In genomic region chr4:38868055-38868965, GRCh38 we compare ENCODE assay signal across 8 cellular contexts. TPM values are rescaled to one million over a fixed set of nuclear protein-coding genes. Genes with fewer than 3 reads are reported as not detected.
DNase-seq lines count a peak whose midpoint lies in the region; ATAC-seq and TF ChIP-seq lines count a peak whose summit lies in the region.

No MANE protein-coding gene starts in this region.

- CTCF ChIA-PET in activated CD4-positive, alpha-beta memory T cell treated with anti-CD3 and anti-CD28 coated beads for 36 hours (lab: Charles Lee) = no interaction called here

- H3K79me2 ChIP-seq in trophoblast cell (ENCODE audit: control insufficient read depth, insufficient read depth, low read length, poor library complexity) = peaks cover 8% of the 10 kb centered on the region

- peak overlapping the region; percentile 73 for H3K4me3 Mint-ChIP-seq in activated naive CD4-positive, alpha-beta T cell treated with anti-CD3 and anti-CD28 coated beads, Interleukin-2, amount 50 U/mL, for 24 hours
- peak overlapping the region; percentile 51 for H3K4me3 Mint-ChIP-seq in activated CD4-positive, alpha-beta memory T cell treated with anti-CD3 and anti-CD28 coated beads for 36 hours

- peak overlapping the region; percentile 68 for H2BK5ac ChIP-seq in trophoblast cell (ENCODE audit: low read depth, low read length, poor library complexity)

- no peak for TF ChIP-seq CTCF in heart left ventricle (IDR thresholded peaks at IDR 0.05)

- peaks cover 0 to 55% (median 16%) of the 10 kb centered on the region in 12 donors for H3K4me1 ChIP-seq in heart left ventricle
- H3K4me1 ChIP-seq in trophoblast cell (ENCODE audit: control insufficient read depth in 1 of 2, insufficient read depth in 2 of 2, low read length in 2 of 2) = peaks cover 3% of the 10 kb centered on the region in 2 experiments

- H3K9ac ChIP-seq in trophoblast cell (ENCODE audit: low read length) = peak overlapping the region; percentile 98

- ATAC-seq in activated naive CD4-positive, alpha-beta T cell treated with anti-CD3 and anti-CD28 coated beads, Interleukin-2, amount 50 U/mL, for 72 hours = no peak
- ATAC-seq in heart left ventricle (peak; percentile 38 to 73 (median 70)), GM19467 (IDR thresholded peaks at IDR 0.05; ENCODE audit: unreplicated experiment) (no peak)

- peak overlapping the region; percentile 80 for H2AFZ ChIP-seq in trophoblast cell (ENCODE audit: insufficient read depth, low read length, poor library complexity)

- H3K27me3 Mint-ChIP-seq in activated naive CD4-positive, alpha-beta T cell treated with anti-CD3 and anti-CD28 coated beads, Interleukin-2, amount 50 U/mL, for 24 hours = peaks cover 14% of the 10 kb centered on the region
- H3K27me3 Mint-ChIP-seq in activated CD4-positive, alpha-beta memory T cell treated with anti-CD3 and anti-CD28 coated beads for 36 hours = peaks cover 23% of the 10 kb centered on the region

- peak overlapping the region; percentile 75 for H2BK120ac ChIP-seq in trophoblast cell (ENCODE audit: insufficient read depth, low read length, poor library complexity)

- H2BK12ac ChIP-seq in trophoblast cell (ENCODE audit: low read length) = peak overlapping the region; percentile 5

- TF ChIP-seq POLR2A in heart left ventricle (IDR thresholded peaks at IDR 0.05) = no peak

- peak overlapping the region; percentile 94 for H4K91ac ChIP-seq in trophoblast cell (ENCODE audit: low read depth, low read length)

- H3K36me3 ChIP-seq in heart left ventricle (peaks cover 0 to 26% (median 8%) of the 10 kb centered on the region in 9 donors), trophoblast cell (ENCODE audit: control insufficient read depth in 1 of 2, insufficient read depth in 2 of 2, low read length in 2 of 2) (peaks cover 4 to 12% of the 10 kb centered on the region in 2 experiments)

- no peak overlapping the region for H3K23ac ChIP-seq in trophoblast cell (ENCODE audit: low read length)

- WGBS in heart left ventricle, 4 donors = 8 to 17% (median 12%) methylated on average over 21 to 30 of the region's 30 CpGs
- WGBS in trophoblast cell (ENCODE audit: extremely low coverage, insufficient coverage, insufficient read length) = no CpG with 5 or more reads among the region's 30 CpGs

- no peaks in the 10 kb centered on the region for H3K36me3 Mint-ChIP-seq in activated naive CD4-positive, alpha-beta T cell treated with anti-CD3 and anti-CD28 coated beads, Interleukin-2, amount 50 U/mL, for 24 hours
- no peaks in the 10 kb centered on the region for H3K36me3 Mint-ChIP-seq in activated naive CD4-positive, alpha-beta T cell treated with anti-CD3 and anti-CD28 coated beads, Interleukin-2, amount 50 U/mL, for 72 hours
- H3K36me3 Mint-ChIP-seq in activated CD4-positive, alpha-beta memory T cell treated with anti-CD3 and anti-CD28 coated beads for 36 hours = no peaks in the 10 kb centered on the region

- peak overlapping the region; percentile 67 to 93 (median 88) for H3K4me3 ChIP-seq in heart left ventricle
- H3K4me3 ChIP-seq in trophoblast cell (ENCODE audit: low read depth, low read length) = peak overlapping the region; percentile 95

- peak overlapping the region; percentile 93 for H4K8ac ChIP-seq in trophoblast cell (ENCODE audit: low read depth, low read length)

- peak overlapping the region; percentile 70 for H2AK5ac ChIP-seq in trophoblast cell (ENCODE audit: low read length)

- POLR2A ChIA-PET in activated CD4-positive, alpha-beta memory T cell treated with anti-CD3 and anti-CD28 coated beads for 36 hours (lab: Charles Lee) = no interaction called here

- H3K27ac Mint-ChIP-seq in activated naive CD4-positive, alpha-beta T cell treated with anti-CD3 and anti-CD28 coated beads, Interleukin-2, amount 50 U/mL, for 24 hours = no peak overlapping the region
- H3K27ac Mint-ChIP-seq in activated naive CD4-positive, alpha-beta T cell treated with anti-CD3 and anti-CD28 coated beads, Interleukin-2, amount 50 U/mL, for 72 hours = no peak overlapping the region
- no peak overlapping the region for H3K27ac Mint-ChIP-seq in activated CD4-positive, alpha-beta memory T cell treated with anti-CD3 and anti-CD28 coated beads for 36 hours

- peak overlapping the region; percentile 75 to 96 (median 89) for H3K27ac ChIP-seq in heart left ventricle
- H3K27ac ChIP-seq in trophoblast cell (ENCODE audit: low read depth, low read length) = peak overlapping the region; percentile 93

- H4K12ac ChIP-seq in trophoblast cell (ENCODE audit: low read depth, low read length) = peak overlapping the region; percentile 86

- H3K4me1 Mint-ChIP-seq in activated naive CD4-positive, alpha-beta T cell treated with anti-CD3 and anti-CD28 coated beads, Interleukin-2, amount 50 U/mL, for 24 hours = peaks cover 26% of the 10 kb centered on the region
- H3K4me1 Mint-ChIP-seq in activated CD4-positive, alpha-beta memory T cell treated with anti-CD3 and anti-CD28 coated beads for 36 hours (ENCODE audit: low read depth) = peaks cover 7% of the 10 kb centered on the region

- no peaks in the 10 kb centered on the region for H3K9me3 Mint-ChIP-seq in activated naive CD4-positive, alpha-beta T cell treated with anti-CD3 and anti-CD28 coated beads, Interleukin-2, amount 50 U/mL, for 24 hours
- H3K9me3 Mint-ChIP-seq in activated naive CD4-positive, alpha-beta T cell treated with anti-CD3 and anti-CD28 coated beads, Interleukin-2, amount 50 U/mL, for 72 hours = no peaks in the 10 kb centered on the region
- H3K9me3 Mint-ChIP-seq in activated CD4-positive, alpha-beta memory T cell treated with anti-CD3 and anti-CD28 coated beads for 36 hours = no peaks in the 10 kb centered on the region

- intact Hi-C loops in activated CD4-positive, alpha-beta memory T cell treated with anti-CD3 and anti-CD28 coated beads for 36 hours (cut with micrococcal nuclease) = no loop called here
- intact Hi-C loops in heart left ventricle (cut with DNase I) = loop anchor here in 3 of 10 donors (10.0 kb wide), 3 partner anchors 114 to 804 kb away; no protein-coding TSS in a partner anchor

- H3K14ac ChIP-seq in trophoblast cell (ENCODE audit: low read length) = peak overlapping the region; percentile 96

- H3K27me3 ChIP-seq in heart left ventricle (no peaks in the 10 kb centered on the region), trophoblast cell (ENCODE audit: insufficient read depth, low read length) (no peaks in the 10 kb centered on the region)

- DNase-seq in activated naive CD4-positive, alpha-beta T cell treated with anti-CD3 and anti-CD28 coated beads, Interleukin-2, amount 50 U/mL, for 72 hours (ENCODE audit: low spot score in 2 of 2) = no peak
- DNase-seq in activated CD4-positive, alpha-beta memory T cell treated with anti-CD3 and anti-CD28 coated beads for 36 hours = no peak
- peak; percentile 50 to 75 (median 65) for DNase-seq in heart left ventricle
- peak in 1 of 2 donors; percentile 35 for DNase-seq in trophoblast cell
- DNase-seq in activated CD4-positive, CD25-positive, alpha-beta regulatory T cell (lab: John Stamatoyannopoulos, UW) = no peak
- no peak for DNase-seq in NCI-H2196 treated with DMSO at 0.1 percent for 48 hours (lab: John Stamatoyannopoulos, UW; ENCODE audit: unreplicated experiment)

- H3K9me3 ChIP-seq in heart left ventricle = no peaks in the 10 kb centered on the region
- no peaks in the 10 kb centered on the region for H3K9me3 ChIP-seq in trophoblast cell (ENCODE audit: insufficient read depth, low read depth, low read length)

- H3K4me2 ChIP-seq in trophoblast cell (ENCODE audit: low read length) = peak overlapping the region; percentile 80

- peak overlapping the region; percentile 91 for H3K4ac ChIP-seq in trophoblast cell (ENCODE audit: low read depth, low read length)

- peaks cover 11% of the 10 kb centered on the region for H3K79me1 ChIP-seq in trophoblast cell (ENCODE audit: low read length)

- peak overlapping the region; percentile 99 for H3K18ac ChIP-seq in trophoblast cell (ENCODE audit: low read length)

RNA-seq across cellular contexts. Expression of gene FAM114A1, which starts 0.7 kb away (rescaled TPM):
- total RNA-seq in activated naive CD4-positive, alpha-beta T cell treated with anti-CD3 and anti-CD28 coated beads, Interleukin-2, amount 50 U/mL, for 72 hours = 1 to 10 TPM in 1 of 2 donors, under 1 TPM in 1; 0.41 to 1.4 TPM
- total RNA-seq in activated CD4-positive, alpha-beta memory T cell treated with anti-CD3 and anti-CD28 coated beads for 36 hours = under 1 TPM; 0.50 to 0.65 TPM
- 10 to 100 TPM; 11.4 to 41.5 (median 24.2) TPM for total RNA-seq in heart left ventricle
- polyA plus RNA-seq in heart left ventricle = 10 to 100 TPM in 1 of 2 donors, 1 to 10 TPM in 1; 6.0 to 23.2 TPM
- polyA plus RNA-seq in trophoblast cell (2013) = 59.7 and 64.1 TPM in 2 replicates

RNA-seq across cellular contexts. Expression of gene TLR6, which starts 11.7 kb away (rescaled TPM):
- total RNA-seq in activated naive CD4-positive, alpha-beta T cell treated with anti-CD3 and anti-CD28 coated beads, Interleukin-2, amount 50 U/mL, for 72 hours = 1 to 10 TPM; 3.7 to 5.1 TPM
- 1 to 10 TPM; 1.4 to 2.2 TPM for total RNA-seq in activated CD4-positive, alpha-beta memory T cell treated with anti-CD3 and anti-CD28 coated beads for 36 hours
- 1 to 10 TPM in 8 of 9 donors, under 1 TPM in 1; 0.83 to 9.8 (median 1.2) TPM for total RNA-seq in heart left ventricle
- under 1 TPM; 0.15 to 0.22 TPM for polyA plus RNA-seq in heart left ventricle
- polyA plus RNA-seq in trophoblast cell (2013) = 1.5 and 1.6 TPM in 2 replicates

Comparison
In these comparisons a context has a peak if more than half of its experiments do, and no peak if none do; other contexts are left out.
1. ATAC-seq: peak in heart left ventricle (4 of 4); none in activated naive CD4-positive, alpha-beta T cell treated with anti-CD3 and anti-CD28 coated beads, Interleukin-2, amount 50 U/mL, for 72 hours (0 of 2) and GM19467 (single experiment).
2. DNase-seq: peak in heart left ventricle (5 of 5); none in activated naive CD4-positive, alpha-beta T cell treated with anti-CD3 and anti-CD28 coated beads, Interleukin-2, amount 50 U/mL, for 72 hours (0 of 2), activated CD4-positive, alpha-beta memory T cell treated with anti-CD3 and anti-CD28 coated beads for 36 hours (single experiment), activated CD4-positive, CD25-positive, alpha-beta regulatory T cell (0 of 4) and NCI-H2196 treated with DMSO at 0.1 percent for 48 hours (single experiment).
3. RNA of gene FAM114A1, which starts 0.7 kb away (total RNA-seq): 11.4 to 41.5 TPM in heart left ventricle; 0.41 to 1.4 TPM in activated naive CD4-positive, alpha-beta T cell treated with anti-CD3 and anti-CD28 coated beads, Interleukin-2, amount 50 U/mL, for 72 hours and 0.50 to 0.65 TPM in activated CD4-positive, alpha-beta memory T cell treated with anti-CD3 and anti-CD28 coated beads for 36 hours; every median in the first group is over 4 times any median in the second.